13 cellular contexts compared by ENCODE assay signal in genomic region chr6:150631283-150631981, GRCh38. TPM values are rescaled to one million over a fixed set of nuclear protein-coding genes. Genes with fewer than 3 reads are reported as not detected.
DNase-seq lines count a peak whose midpoint lies in the region; ATAC-seq and FAIRE-seq lines count a peak whose summit lies in the region.
"Had no signal": no experiment of that assay in that cellular context is flagged by ENCODE, and none has a peak within 500 bp of the region (broad histone marks: within the 10 kb centered on the region; RNA-seq: fewer than 3 reads in every experiment).

No MANE protein-coding gene starts in this region.

- peak overlapping the region; percentile 48 to 76 (median 59) for H3K4me2 ChIP-seq in BLaER1 treated with 17β-estradiol and CSF1 and Interleukin-3, amounts not matched to agents 10 nM and 100 nM

- no peak overlapping the region for H3K4me3 ChIP-seq in BLaER1 treated with 17β-estradiol and CSF1 and Interleukin-3, amounts not matched to agents 10 nM and 100 nM
- H3K4me3 ChIP-seq: upper lobe of left lung had no signal

- intact Hi-C loops in left cardiac atrium (cut with DNase I): no loop called here

- 0 out of 22 replicates have a peak overlapping the region, but pooled peaks of 1 of the 11 experiments have one; percentile 30 for H3K27ac ChIP-seq in BLaER1 treated with 17β-estradiol and CSF1 and Interleukin-3, amounts not matched to agents 10 nM and 100 nM

- peaks cover 0 to 7% (median 0%) of the 10 kb centered on the region in 11 experiments; a peak in 3 of 22 replicates for H4K20me1 ChIP-seq in BLaER1 treated with 17β-estradiol and CSF1 and Interleukin-3, amounts not matched to agents 10 nM and 100 nM

- H3K4me1 ChIP-seq in BLaER1 treated with 17β-estradiol and CSF1 and Interleukin-3, amounts not matched to agents 10 nM and 100 nM: peaks cover 25 to 38% (median 33%) of the 10 kb centered on the region in 10 experiments

- ATAC-seq in GM18867 (IDR thresholded peaks at IDR 0.05; ENCODE audit: unreplicated experiment): peak; percentile 29
- ATAC-seq in HG03108 (IDR thresholded peaks at IDR 0.05; ENCODE audit: unreplicated experiment): peak; percentile 42
- peak; percentile 27 for ATAC-seq in esophagus mucosa
- ATAC-seq in left cardiac atrium: no peak

- FAIRE-seq in HTR-8/SVneo (lab: Jason Lieb, UNC): no peak
- FAIRE-seq: colon, D721Med had no signal

- no peak overlapping the region for H3K9ac ChIP-seq in BLaER1 treated with 17β-estradiol and CSF1 and Interleukin-3, amounts not matched to agents 10 nM and 100 nM

- no peak for DNase-seq in LoVo (ENCODE audit: low spot score)
- no peak for DNase-seq in HTR-8/SVneo (ENCODE audit: insufficient read length, low spot score)
- no peak for DNase-seq in left cardiac atrium
- no peak for DNase-seq in NCI-H2029 treated with DMSO at 0.1 percent for 48 hours (lab: John Stamatoyannopoulos, UW)
- DNase-seq: head of caudate nucleus, NCI-H1092 treated with DMSO at 0.1 percent for 48 hours had no signal

- H3K27me3 ChIP-seq in BLaER1 treated with 17β-estradiol and CSF1 and Interleukin-3, amounts not matched to agents 10 nM and 100 nM: peaks cover 0 to 74% (median 0%) of the 10 kb centered on the region in 11 experiments; a peak in 6 of 22 replicates
- H3K27me3 ChIP-seq: upper lobe of left lung had no signal

- peaks cover 1 to 4% (median 2%) of the 10 kb centered on the region in 11 experiments; a peak in 19 of 22 replicates for H3K9me3 ChIP-seq in BLaER1 treated with 17β-estradiol and CSF1 and Interleukin-3, amounts not matched to agents 10 nM and 100 nM (replicated peaks in 1 of 11)
- H3K9me3 ChIP-seq: upper lobe of left lung had no signal

- 0 out of 22 replicates have a peak, but pooled peaks cover 0 to 1% (median 0%) of the 10 kb centered on the region in 11 experiments for H3K36me3 ChIP-seq in BLaER1 treated with 17β-estradiol and CSF1 and Interleukin-3, amounts not matched to agents 10 nM and 100 nM
- H3K36me3 ChIP-seq: upper lobe of left lung had no signal

RNA-seq across cellular contexts. Expression of gene PLEKHG1, which starts 31.7 kb away (rescaled TPM):
- total RNA-seq in esophagus mucosa (34.2 TPM), left cardiac atrium (10 to 100 TPM in 1 of 2 donors, 1 to 10 TPM in 1; 9.3 to 25.1 TPM)

Comparison
In these comparisons a context has a peak if more than half of its experiments do, and no peak if none do; other contexts are left out.
1. ATAC-seq: peak in GM18867 (single experiment), HG03108 (single experiment) and esophagus mucosa (single experiment); none in left cardiac atrium (0 of 2).